ENCODE assay signal across 8 cellular contexts in genomic region chrX:154046262-154046771, GRCh38. TPM values are rescaled to one million over a fixed set of nuclear protein-coding genes. Genes with fewer than 3 reads are reported as not detected.
DNase-seq lines count a peak whose midpoint lies in the region; ATAC-seq and TF ChIP-seq lines count a peak whose summit lies in the region.

No MANE protein-coding gene starts in this region.

- peaks cover 0 to 30% (median 0%) of the 10 kb centered on the region in 3 donors for H3K27me3 ChIP-seq in psoas muscle (ENCODE audit: insufficient read depth in 3 of 3, low read length in 2 of 3)

- H3K4me3 ChIP-seq in SK-N-MC: peak overlapping the region; percentile 60
- peak overlapping the region in 1 of 2 donors; percentile 13 for H3K4me3 ChIP-seq in foreskin fibroblast (ENCODE audit: low read depth in 1 of 2, low read length in 2 of 2)
- H3K4me3 ChIP-seq in psoas muscle: no peak overlapping the region

- H3K9me3 ChIP-seq in SK-N-MC (ENCODE audit: low read depth, low read length): no peaks in the 10 kb centered on the region
- H3K9me3 ChIP-seq in psoas muscle: no peaks in the 10 kb centered on the region

- DNase-seq in COLO829 (ENCODE audit: low spot score): peak; percentile 78
- DNase-seq in SK-N-MC (ENCODE audit: low read depth, low spot score): peak; percentile 26
- peak; percentile 60 to 83 for DNase-seq in foreskin fibroblast
- DNase-seq in psoas muscle: no peak
- DNase-seq in DMS114 treated with DMSO at 0.1 percent for 48 hours (lab: John Stamatoyannopoulos, UW; ENCODE audit: unreplicated experiment): no peak
- no peak for DNase-seq in SHP77 (lab: John Stamatoyannopoulos, UW)

- H3K36me3 ChIP-seq in SK-N-MC (ENCODE audit: insufficient read depth, low read length): 0 out of 2 replicates have a peak, but pooled peaks cover 3% of the 10 kb centered on the region
- no peaks in the 10 kb centered on the region for H3K36me3 ChIP-seq in psoas muscle (ENCODE audit: insufficient read depth in 1 of 2, low read depth in 1 of 2)

- peak overlapping the region; percentile 32 for H3K9ac ChIP-seq in SK-N-MC (ENCODE audit: insufficient read length)

- intact Hi-C loops in psoas muscle (cut with DNase I): no loop called here

- peaks cover 77% of the 10 kb centered on the region for H3K4me1 ChIP-seq in psoas muscle

- peak overlapping the region; percentile 91 for H3K27ac ChIP-seq in SK-N-MC
- H3K27ac ChIP-seq in psoas muscle: peak overlapping the region; percentile 53

- ATAC-seq in psoas muscle (peak in 2 of 4 donors; percentile 26 to 27), HG02884 (IDR thresholded peaks at IDR 0.05; ENCODE audit: unreplicated experiment) (no peak), GM18858 (IDR thresholded peaks at IDR 0.05; ENCODE audit: unreplicated experiment) (no peak)

- WGBS in psoas muscle, 3 donors: 8 to 36% (median 13%) methylated on average over 8 of the region's 8 CpGs

- TF ChIP-seq CTCF in foreskin fibroblast (IDR thresholded peaks at IDR 0.05; ENCODE audit: low read depth, low read length) (peak; percentile 29), psoas muscle (IDR thresholded peaks at IDR 0.05) (no peak)

RNA-seq across cellular contexts. Expression of gene IRAK1, which starts 26.6 kb away (rescaled TPM):
- 100 to 1,000 TPM in 2 of 4 donors, 10 to 100 TPM in 2; 56.1 to 158 (median 101) TPM for total RNA-seq in psoas muscle
- 100 to 1,000 TPM; 127 to 368 (median 202) TPM for polyA plus RNA-seq in psoas muscle

RNA-seq across cellular contexts. Expression of gene MECP2, which starts 51.2 kb away (rescaled TPM):
- 10 to 100 TPM; 27.6 to 46.9 (median 33.9) TPM for total RNA-seq in psoas muscle
- polyA plus RNA-seq in psoas muscle: 10 to 100 TPM; 33.5 to 54.4 (median 35.5) TPM

Comparison
In these comparisons a context has a peak if more than half of its experiments do, and no peak if none do; other contexts are left out.
1. DNase-seq: peak in COLO829 (single experiment), SK-N-MC (single experiment) and foreskin fibroblast (2 of 2); none in psoas muscle (0 of 2), DMS114 treated with DMSO at 0.1 percent for 48 hours (single experiment) and SHP77 (0 of 2).